Comparison of ENCODE assay signal across 13 cellular contexts in genomic region chr18:63105636-63106316, GRCh38.
A peak's percentile ranks its signal among the peaks of the same experiment; 100 is the strongest.
DNase-seq lines count a peak whose midpoint lies in the region; ATAC-seq, FAIRE-seq and TF ChIP-seq lines count a peak whose summit lies in the region.
"Had no signal": no experiment of that assay in that cellular context is flagged by ENCODE, and none has a peak within 500 bp of the region (broad histone marks: within the 10 kb centered on the region; RNA-seq: fewer than 3 reads in every experiment).

No MANE protein-coding gene starts in this region.

- ATAC-seq in GM18909 (IDR thresholded peaks at IDR 0.05; ENCODE audit: poor library complexity, unreplicated experiment) (peak; percentile 75), HG02571 (IDR thresholded peaks at IDR 0.05; ENCODE audit: unreplicated experiment) (peak; percentile 59), HG03439 (IDR thresholded peaks at IDR 0.05; ENCODE audit: unreplicated experiment) (peak; percentile 79)
- ATAC-seq: heart left ventricle, T-cell had no signal

- no peak overlapping the region for H3K18ac ChIP-seq in mesendoderm (ENCODE audit: low read length)

- H2BK15ac ChIP-seq in mesendoderm (replicated peaks; ENCODE audit: low read depth): no peak overlapping the region

- H3K27me3 ChIP-seq in BLaER1 treated with 17β-estradiol and CSF1 and Interleukin-3, amounts not matched to agents 10 nM and 100 nM: peaks cover 0 to 19% (median 0%) of the 10 kb centered on the region in 11 experiments; a peak in 4 of 22 replicates
- H3K27me3 ChIP-seq in mesendoderm (ENCODE audit: insufficient read depth, low read length, poor library complexity): no peaks in the 10 kb centered on the region
- H3K27me3 ChIP-seq: heart left ventricle had no signal

- no peak overlapping the region for H2BK120ac ChIP-seq in mesendoderm (ENCODE audit: low read depth, low read length)

- H3K79me2 ChIP-seq in mesendoderm (ENCODE audit: control insufficient read depth, insufficient read depth, low read length): no peaks in the 10 kb centered on the region

- peak overlapping the region; percentile 73 to 98 (median 92) for H3K4me2 ChIP-seq in BLaER1 treated with 17β-estradiol and CSF1 and Interleukin-3, amounts not matched to agents 10 nM and 100 nM
- H3K4me2 ChIP-seq in mesendoderm (ENCODE audit: low read length): no peak overlapping the region

- H3K9ac ChIP-seq in BLaER1 treated with 17β-estradiol and CSF1 and Interleukin-3, amounts not matched to agents 10 nM and 100 nM: peak overlapping the region in 9 of 11 experiments; percentile 1 to 76 (median 62); a peak in 15 of 22 replicates
- no peak overlapping the region for H3K9ac ChIP-seq in mesendoderm (ENCODE audit: low read length)

- H3K4me1 ChIP-seq in BLaER1 treated with 17β-estradiol and CSF1 and Interleukin-3, amounts not matched to agents 10 nM and 100 nM: peaks cover 61 to 98% (median 93%) of the 10 kb centered on the region in 10 experiments
- H3K4me1 ChIP-seq in mesendoderm (ENCODE audit: control insufficient read depth, low read depth, low read length): peaks cover 2% of the 10 kb centered on the region

- peaks cover 20 to 37% of the 10 kb centered on the region in 2 donors for H3K4me1 Mint-ChIP-seq in immature natural killer cell

- H3K27ac ChIP-seq in BLaER1 treated with 17β-estradiol and CSF1 and Interleukin-3, amounts not matched to agents 10 nM and 100 nM: peak overlapping the region in 9 of 11 experiments; percentile 46 to 97 (median 89); a peak in 17 of 22 replicates
- H3K27ac ChIP-seq in mesendoderm (ENCODE audit: low read depth, low read length): no peak overlapping the region
- H3K27ac ChIP-seq: heart left ventricle had no signal

- no peak overlapping the region for H3K23ac ChIP-seq in mesendoderm (ENCODE audit: low read length)

- H2AK5ac ChIP-seq in mesendoderm (ENCODE audit: low read length): no peak overlapping the region

- DNase-seq in immature natural killer cell: no peak
- DNase-seq in erythroblast (lab: John Stamatoyannopoulos, UW): no peak
- no peak for DNase-seq in mesendoderm
- DNase-seq in H54 (ENCODE audit: insufficient read length, low spot score): no peak
- DNase-seq: heart left ventricle; NCI-H526 treated with DMSO at 0.1 percent for 48 hours; stimulated activated naive CD4-positive, alpha-beta T cell; T-cell had no signal

- H3K27me3 Mint-ChIP-seq in immature natural killer cell (ENCODE audit: low read depth in 3 of 3): peaks cover 0 to 6% (median 5%) of the 10 kb centered on the region in 3 donors
- H3K27me3 Mint-ChIP-seq: T-cell had no signal

- no peak overlapping the region for H3K4me3 Mint-ChIP-seq in immature natural killer cell
- H3K4me3 Mint-ChIP-seq: mesothelial cell of epicardium had no signal

- no peak overlapping the region for H2BK5ac ChIP-seq in mesendoderm (ENCODE audit: low read length)

- H3K36me3 Mint-ChIP-seq in immature natural killer cell: peaks cover 0 to 5% (median 4%) of the 10 kb centered on the region in 3 donors
- H3K36me3 Mint-ChIP-seq: mesothelial cell of epicardium, T-cell had no signal

- H3K9me3 ChIP-seq in BLaER1 treated with 17β-estradiol and CSF1 and Interleukin-3, amounts not matched to agents 10 nM and 100 nM (replicated peaks in 1 of 11): peaks cover 0 to 22% (median 13%) of the 10 kb centered on the region in 11 experiments; a peak in 17 of 22 replicates
- H3K9me3 ChIP-seq: heart left ventricle had no signal

- TF ChIP-seq POLR2A in erythroblast (IDR thresholded peaks at IDR 0.05; ENCODE audit: low read length) (no peak), H54 (IDR thresholded peaks at IDR 0.05; ENCODE audit: low read depth, low read length) (no peak)

- H3K36me3 ChIP-seq in BLaER1 treated with 17β-estradiol and CSF1 and Interleukin-3, amounts not matched to agents 10 nM and 100 nM: no peaks in the 10 kb centered on the region
- no peaks in the 10 kb centered on the region for H3K36me3 ChIP-seq in mesendoderm (ENCODE audit: control insufficient read depth, insufficient read depth, low read length)
- H3K36me3 ChIP-seq: heart left ventricle had no signal

- H4K5ac ChIP-seq in mesendoderm (ENCODE audit: low read length): no peak overlapping the region

- H3K9me3 Mint-ChIP-seq in immature natural killer cell: no peaks in the 10 kb centered on the region
- H3K9me3 Mint-ChIP-seq: T-cell had no signal

- H3K4ac ChIP-seq in mesendoderm (ENCODE audit: low read depth, low read length): no peak overlapping the region

- H4K8ac ChIP-seq in mesendoderm (ENCODE audit: low read depth, low read length): no peak overlapping the region

- peak overlapping the region in 2 of 6 donors; percentile 4 to 19 for H3K27ac Mint-ChIP-seq in immature natural killer cell
- H3K27ac Mint-ChIP-seq: mesothelial cell of epicardium had no signal

- WGBS in mesendoderm (ENCODE audit: extremely low coverage, insufficient coverage, low lambda C conversion rate): no CpG with 5 or more reads among the region's 14 CpGs

- H3K4me3 ChIP-seq in BLaER1 treated with 17β-estradiol and CSF1 and Interleukin-3, amounts not matched to agents 10 nM and 100 nM: peak overlapping the region in 4 of 10 experiments; percentile 1 to 44 (median 16); a peak in 2 of 20 replicates
- H3K4me3 ChIP-seq in mesendoderm (ENCODE audit: low read length): no peak overlapping the region
- H3K4me3 ChIP-seq: heart left ventricle had no signal

- no peak for FAIRE-seq in H54 (lab: Jason Lieb, UNC)

- no peak overlapping the region for H3K56ac ChIP-seq in mesendoderm (ENCODE audit: low read length)

- no peaks in the 10 kb centered on the region for H3K79me1 ChIP-seq in mesendoderm (ENCODE audit: low read length)

- no peaks in the 10 kb centered on the region for H4K20me1 ChIP-seq in BLaER1 treated with 17β-estradiol and CSF1 and Interleukin-3, amounts not matched to agents 10 nM and 100 nM
